ENCODE assay signal across 19 cellular contexts in genomic region chr16:81786321-81786720, GRCh38. TPM values are rescaled to one million over a fixed set of nuclear protein-coding genes. Genes with fewer than 3 reads are reported as not detected.
DNase-seq lines count a peak whose midpoint lies in the region; ATAC-seq and TF ChIP-seq lines count a peak whose summit lies in the region.
"Had no signal": no experiment of that assay in that cellular context is flagged by ENCODE, and none has a peak within 500 bp of the region (broad histone marks: within the 10 kb centered on the region; RNA-seq: fewer than 3 reads in every experiment).

No MANE protein-coding gene starts in this region.

- peaks cover 77% of the 10 kb centered on the region for H3K36me3 Mint-ChIP-seq in activated B cell treated with CpG ODN at 0.5 μM for 24 hours (ENCODE audit: low read depth)

- no peak for TF ChIP-seq CTCF in HEK293 (tag by site-specific recombination; IDR thresholded peaks at IDR 0.05)
- TF ChIP-seq CTCF in activated B cell treated with CpG ODN at 0.5 μM for 24 hours (IDR thresholded peaks at IDR 0.05), result no peak
- no peak for TF ChIP-seq CTCF in kidney epithelial cell (IDR thresholded peaks at IDR 0.05; ENCODE audit: insufficient read depth, low read length, poor library complexity, severe bottlenecking)
- TF ChIP-seq CTCF in GM10266 (IDR thresholded peaks at IDR 0.05; ENCODE audit: control insufficient read depth, insufficient read depth, low read depth, missing control alignments), result no peak
- TF ChIP-seq CTCF in BE2C (IDR thresholded peaks at IDR 0.05; ENCODE audit: low read depth, low read length), result no peak

- intact Hi-C loops in activated B cell treated with CpG ODN at 0.5 μM for 24 hours (cut with micrococcal nuclease), result no loop called here

- peaks cover 90% of the 10 kb centered on the region for H3K4me1 Mint-ChIP-seq in activated B cell treated with CpG ODN at 0.5 μM for 24 hours

- ATAC-seq in activated B cell treated with CpG ODN at 0.5 μM for 24 hours (ENCODE audit: low read depth) (no peak), GM21367 (IDR thresholded peaks at IDR 0.05; ENCODE audit: unreplicated experiment) (no peak)
- ATAC-seq in stimulated activated naive CD8-positive, alpha-beta T cell treated with anti-CD3 and anti-CD28 coated beads, Interleukin-15, Interleukin-2, amounts not matched to agents 100 U/mL and 50 U/mL, for 24 hours, result no peak
- ATAC-seq: sciatic nerve had no signal

- H3K36me3 ChIP-seq in HEK293 (ENCODE audit: control insufficient read depth in 2 of 2, insufficient read depth in 1 of 2, low read length in 2 of 2) (peaks cover 0 to 3% of the 10 kb centered on the region in 2 experiments; a peak in 2 of 3 replicates), kidney epithelial cell (ENCODE audit: control insufficient read depth, insufficient read depth, low read length) (no peaks in the 10 kb centered on the region), BE2C (no peaks in the 10 kb centered on the region)
- H3K36me3 ChIP-seq: ascending aorta, tibial artery had no signal

- POLR2A ChIA-PET in HEK293 (lab: Yijun Ruan, JAX), result no interaction called here
- POLR2A ChIA-PET in activated B cell treated with CpG ODN at 0.5 μM for 24 hours (lab: Charles Lee), result interaction anchor here (0.6 to 3.8 kb wide), 8 partner anchors 12 to 334 kb away, joined by 3 to 15 read pairs (median 5); no protein-coding TSS in a partner anchor

- H3K9me3 ChIP-seq in HEK293 (ENCODE audit: control insufficient read depth, insufficient read depth, low read depth, low read length), result no peaks in the 10 kb centered on the region
- no peaks in the 10 kb centered on the region for H3K9me3 ChIP-seq in BE2C
- H3K9me3 ChIP-seq: ascending aorta, mucosa of descending colon, tibial artery had no signal

- DNase-seq in AG08395 (ENCODE audit: low spot score), result peak; percentile 24
- DNase-seq in activated B cell treated with CpG ODN at 0.5 μM for 24 hours, result no peak
- peak; percentile 48 for DNase-seq in kidney epithelial cell (ENCODE audit: low read depth)
- DNase-seq in GM10266 (ENCODE audit: extremely low spot score), result no peak
- no peak for DNase-seq in BE2C
- no peak for DNase-seq in stimulated activated naive CD8-positive, alpha-beta T cell treated with anti-CD3 and anti-CD28 coated beads, Interleukin-15, Interleukin-2, amounts not matched to agents 100 U/mL and 50 U/mL, for 24 hours
- DNase-seq: activated CD4-positive, alpha-beta T cell treated with anti-CD3 and anti-CD28 coated beads for 4 hours; DMS79 treated with DMSO at 0.1 percent for 48 hours; hypothalamus; mucosa of descending colon; NCI-H1417 treated with DMSO at 0.1 percent for 48 hours; NCI-H82; tibial artery had no signal

- H3K4me3 Mint-ChIP-seq in activated B cell treated with CpG ODN at 0.5 μM for 24 hours, result peak overlapping the region; percentile 67
- H3K4me3 Mint-ChIP-seq: activated T-helper 1 cell treated with anti-CD3 and anti-CD28 coated beads, Interleukin-12 subunit alpha, Interleukin-12 subunit beta, Interleukin-2, Interleukin-4 antibody, amounts not matched to agents 30 ng/mL and 10 ng/mL and 1 ng/mL, durations not matched to agents 14 hours and 24 hours and 36 hours had no signal

- H3K4me1 ChIP-seq in HEK293 (ENCODE audit: control insufficient read depth, insufficient read depth, low read length) (peaks cover 20% of the 10 kb centered on the region), BE2C (no peaks in the 10 kb centered on the region)
- H3K4me1 ChIP-seq: ascending aorta, tibial artery had no signal

- H3K27ac Mint-ChIP-seq in activated B cell treated with CpG ODN at 0.5 μM for 24 hours, result peak overlapping the region; percentile 86
- H3K27ac Mint-ChIP-seq: activated T-helper 1 cell treated with anti-CD3 and anti-CD28 coated beads, Interleukin-12 subunit alpha, Interleukin-12 subunit beta, Interleukin-2, Interleukin-4 antibody, amounts not matched to agents 30 ng/mL and 10 ng/mL and 1 ng/mL, durations not matched to agents 14 hours and 24 hours and 36 hours had no signal

- CTCF ChIA-PET in HEK293 (lab: Yijun Ruan, JAX), result interaction anchor here (1.1 kb wide), 1 partner anchor 100 kb away, joined by 3 read pairs; no protein-coding TSS in a partner anchor
- CTCF ChIA-PET in activated B cell treated with CpG ODN at 0.5 μM for 24 hours (lab: Charles Lee), result interaction anchor here (0.8 to 1.9 kb wide), 3 partner anchors 10 to 89 kb away, joined by 3 to 4 read pairs (median 3); no protein-coding TSS in a partner anchor

- H3K27ac ChIP-seq in HEK293 (ENCODE audit: extremely low read depth, low read depth, low read length), result no peak overlapping the region
- H3K27ac ChIP-seq: ascending aorta, HL-60, tibial artery had no signal

- no peaks in the 10 kb centered on the region for H3K9me3 Mint-ChIP-seq in activated B cell treated with CpG ODN at 0.5 μM for 24 hours
- H3K9me3 Mint-ChIP-seq: activated T-helper 1 cell treated with anti-CD3 and anti-CD28 coated beads, Interleukin-12 subunit alpha, Interleukin-12 subunit beta, Interleukin-2, Interleukin-4 antibody, amounts not matched to agents 30 ng/mL and 10 ng/mL and 1 ng/mL, durations not matched to agents 14 hours and 24 hours and 36 hours had no signal

- H3K27me3 Mint-ChIP-seq in activated B cell treated with CpG ODN at 0.5 μM for 24 hours, result no peaks in the 10 kb centered on the region

- H3K27me3 ChIP-seq in kidney epithelial cell (ENCODE audit: control insufficient read depth, insufficient read depth, low read length) (peaks cover 4% of the 10 kb centered on the region), BE2C (peaks cover 20% of the 10 kb centered on the region)
- H3K27me3 ChIP-seq: ascending aorta had no signal

- H3K4me3 ChIP-seq in HEK293 (ENCODE audit: low read depth, low read length) (no peak overlapping the region), kidney epithelial cell (ENCODE audit: low read depth, low read length) (no peak overlapping the region), BE2C (ENCODE audit: low read depth, low read length) (no peak overlapping the region)
- H3K4me3 ChIP-seq: ascending aorta, mucosa of descending colon, tibial artery had no signal

TF ChIP-seq in HEK293, 187 proteins besides CTCF, POLR2A, EP300 and RAD21:
- TF ChIP-seq, protein P1, sequence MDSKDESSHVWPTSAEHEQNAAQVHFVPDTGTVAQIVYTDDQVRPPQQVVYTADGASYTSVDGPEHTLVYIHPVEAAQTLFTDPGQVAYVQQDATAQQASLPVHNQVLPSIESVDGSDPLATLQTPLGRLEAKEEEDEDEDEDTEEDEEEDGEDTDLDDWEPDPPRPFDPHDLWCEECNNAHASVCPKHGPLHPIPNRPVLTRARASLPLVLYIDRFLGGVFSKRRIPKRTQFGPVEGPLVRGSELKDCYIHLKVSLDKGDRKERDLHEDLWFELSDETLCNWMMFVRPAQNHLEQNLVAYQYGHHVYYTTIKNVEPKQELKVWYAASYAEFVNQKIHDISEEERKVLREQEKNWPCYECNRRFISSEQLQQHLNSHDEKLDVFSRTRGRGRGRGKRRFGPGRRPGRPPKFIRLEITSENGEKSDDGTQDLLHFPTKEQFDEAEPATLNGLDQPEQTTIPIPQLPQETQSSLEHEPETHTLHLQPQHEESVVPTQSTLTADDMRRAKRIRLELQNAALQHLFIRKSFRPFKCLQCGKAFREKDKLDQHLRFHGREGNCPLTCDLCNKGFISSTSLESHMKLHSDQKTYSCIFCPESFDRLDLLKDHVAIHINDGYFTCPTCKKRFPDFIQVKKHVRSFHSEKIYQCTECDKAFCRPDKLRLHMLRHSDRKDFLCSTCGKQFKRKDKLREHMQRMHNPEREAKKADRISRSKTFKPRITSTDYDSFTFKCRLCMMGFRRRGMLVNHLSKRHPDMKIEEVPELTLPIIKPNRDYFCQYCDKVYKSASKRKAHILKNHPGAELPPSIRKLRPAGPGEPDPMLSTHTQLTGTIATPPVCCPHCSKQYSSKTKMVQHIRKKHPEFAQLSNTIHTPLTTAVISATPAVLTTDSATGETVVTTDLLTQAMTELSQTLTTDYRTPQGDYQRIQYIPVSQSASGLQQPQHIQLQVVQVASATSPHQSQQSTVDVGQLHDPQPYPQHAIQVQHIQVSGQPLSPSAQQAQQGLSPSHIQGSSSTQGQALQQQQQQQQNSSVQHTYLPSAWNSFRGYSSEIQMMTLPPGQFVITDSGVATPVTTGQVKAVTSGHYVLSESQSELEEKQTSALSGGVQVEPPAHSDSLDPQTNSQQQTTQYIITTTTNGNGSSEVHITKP (tag by site-specific recombination; IDR thresholded peaks at IDR 0.05), result peak; percentile 37; the same call in 1 of the 2 replicates
- TF ChIP-seq, protein P2, sequence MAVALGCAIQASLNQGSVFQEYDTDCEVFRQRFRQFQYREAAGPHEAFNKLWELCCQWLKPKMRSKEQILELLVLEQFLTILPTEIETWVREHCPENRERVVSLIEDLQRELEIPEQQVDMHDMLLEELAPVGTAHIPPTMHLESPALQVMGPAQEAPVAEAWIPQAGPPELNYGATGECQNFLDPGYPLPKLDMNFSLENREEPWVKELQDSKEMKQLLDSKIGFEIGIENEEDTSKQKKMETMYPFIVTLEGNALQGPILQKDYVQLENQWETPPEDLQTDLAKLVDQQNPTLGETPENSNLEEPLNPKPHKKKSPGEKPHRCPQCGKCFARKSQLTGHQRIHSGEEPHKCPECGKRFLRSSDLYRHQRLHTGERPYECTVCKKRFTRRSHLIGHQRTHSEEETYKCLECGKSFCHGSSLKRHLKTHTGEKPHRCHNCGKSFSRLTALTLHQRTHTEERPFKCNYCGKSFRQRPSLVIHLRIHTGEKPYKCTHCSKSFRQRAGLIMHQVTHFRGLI (tag by site-specific recombination; IDR thresholded peaks at IDR 0.05), result peak; percentile 84
- TF ChIP-seq, protein P3, sequence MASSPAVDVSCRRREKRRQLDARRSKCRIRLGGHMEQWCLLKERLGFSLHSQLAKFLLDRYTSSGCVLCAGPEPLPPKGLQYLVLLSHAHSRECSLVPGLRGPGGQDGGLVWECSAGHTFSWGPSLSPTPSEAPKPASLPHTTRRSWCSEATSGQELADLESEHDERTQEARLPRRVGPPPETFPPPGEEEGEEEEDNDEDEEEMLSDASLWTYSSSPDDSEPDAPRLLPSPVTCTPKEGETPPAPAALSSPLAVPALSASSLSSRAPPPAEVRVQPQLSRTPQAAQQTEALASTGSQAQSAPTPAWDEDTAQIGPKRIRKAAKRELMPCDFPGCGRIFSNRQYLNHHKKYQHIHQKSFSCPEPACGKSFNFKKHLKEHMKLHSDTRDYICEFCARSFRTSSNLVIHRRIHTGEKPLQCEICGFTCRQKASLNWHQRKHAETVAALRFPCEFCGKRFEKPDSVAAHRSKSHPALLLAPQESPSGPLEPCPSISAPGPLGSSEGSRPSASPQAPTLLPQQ (tag by site-specific recombination; IDR thresholded peaks at IDR 0.05), result no peak
- TF ChIP-seq ZNF16 (tag by site-specific recombination; IDR thresholded peaks at IDR 0.05; ENCODE audit: low read depth) (no peak), ZNF114 (tag by site-specific recombination; IDR thresholded peaks at IDR 0.05) (no peak), ZNF132 (tag by site-specific recombination; IDR thresholded peaks at IDR 0.05; ENCODE audit: borderline replicate concordance) (no peak), GLIS1 (tag by site-specific recombination; IDR thresholded peaks at IDR 0.05) (no peak)

RNA-seq across cellular contexts. Expression of gene PLCG2, which starts 7.2 kb away (rescaled TPM):
- 449 and 525 TPM in 2 replicates for total RNA-seq in activated B cell treated with CpG ODN at 0.5 μM for 24 hours
- total RNA-seq in kidney epithelial cell, result 12.3 and 17.3 TPM in 2 replicates
- polyA plus RNA-seq in BE2C (2012; ENCODE audit: insufficient read depth, insufficient read length, low read depth), result not detected

Comparison
In these comparisons a context has a peak if more than half of its experiments do, and no peak if none do; other contexts are left out.
1. DNase-seq: peak in AG08395 (single experiment) and kidney epithelial cell (single experiment); none in activated B cell treated with CpG ODN at 0.5 μM for 24 hours (single experiment), GM10266 (single experiment), BE2C (single experiment) and stimulated activated naive CD8-positive, alpha-beta T cell treated with anti-CD3 and anti-CD28 coated beads, Interleukin-15, Interleukin-2, amounts not matched to agents 100 U/mL and 50 U/mL, for 24 hours (single experiment).
2. RNA of gene PLCG2, which starts 7.2 kb away (total RNA-seq): 449 to 525 TPM in activated B cell treated with CpG ODN at 0.5 μM for 24 hours; 12.3 to 17.3 TPM in kidney epithelial cell; every median in the first group is over 10 times any median in the second.